9 cellular contexts compared by ENCODE assay signal in the genomic region with DNA sequence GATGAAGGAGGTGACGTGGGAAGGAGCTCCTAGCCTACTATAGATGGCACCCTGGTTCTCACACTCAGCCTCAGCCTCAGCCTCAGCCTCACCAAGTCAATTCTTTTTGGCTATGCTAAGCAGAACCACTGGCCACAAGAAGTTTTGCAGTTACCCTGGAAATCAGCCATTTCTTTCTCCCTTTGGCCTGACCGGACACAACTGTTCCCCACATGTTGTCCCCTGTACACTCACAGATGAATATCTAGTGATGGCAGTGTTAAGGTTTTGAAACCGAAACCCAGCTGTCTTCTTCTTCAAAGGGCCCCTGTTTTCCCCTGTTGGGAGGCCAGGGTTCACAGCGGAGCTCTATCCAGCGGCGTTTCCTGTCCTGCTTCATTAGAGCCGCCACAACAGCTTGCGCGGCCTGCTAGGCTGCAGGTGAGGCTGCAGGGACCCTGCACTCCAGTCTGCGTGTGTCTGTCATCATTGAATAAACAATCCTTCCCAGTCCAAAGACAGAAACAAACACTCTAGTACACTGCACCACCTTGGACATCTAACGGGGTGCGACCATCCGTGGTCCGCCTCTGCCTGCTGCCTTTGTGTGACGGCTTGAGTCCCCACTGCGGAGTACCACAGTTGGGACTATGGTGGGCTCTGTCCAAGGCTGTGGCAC.
DNase-seq lines count a peak whose midpoint lies in the region; ATAC-seq and TF ChIP-seq lines count a peak whose summit lies in the region.
"Had no signal": no experiment of that assay in that cellular context is flagged by ENCODE, and none has a peak within 500 bp of the region (broad histone marks: within the 10 kb centered on the region; RNA-seq: fewer than 3 reads in every experiment).

No MANE protein-coding gene starts in this region.

- no peak overlapping the region for H3K27ac Mint-ChIP-seq in T-cell
- H3K27ac Mint-ChIP-seq in activated T-helper 2 cell treated with anti-CD3 and anti-CD28 coated beads, Interferon-gamma antibody, Interleukin-2, Interleukin-4, amounts not matched to agents 10 μg/mL and 5 μg/mL and 100 μg/mL, durations not matched to agents 14 hours and 24 hours and 36 hours = no peak overlapping the region

- peaks cover 13 to 27% (median 21%) of the 10 kb centered on the region in 3 donors for H3K4me1 Mint-ChIP-seq in T-cell
- peaks cover 4% of the 10 kb centered on the region for H3K4me1 Mint-ChIP-seq in activated T-helper 2 cell treated with anti-CD3 and anti-CD28 coated beads, Interferon-gamma antibody, Interleukin-2, Interleukin-4, amounts not matched to agents 10 μg/mL and 5 μg/mL and 100 μg/mL, durations not matched to agents 14 hours and 24 hours and 36 hours (ENCODE audit: low read depth)

- peaks cover 0 to 13% (median 0%) of the 10 kb centered on the region in 6 donors for H3K36me3 ChIP-seq in spleen
- peaks cover 0 to 5% of the 10 kb centered on the region in 2 donors for H3K36me3 ChIP-seq in ascending aorta

- POLR2A ChIA-PET in T-cell (lab: Charles Lee) = no interaction called here

- H3K9me3 ChIP-seq in spleen (no peaks in the 10 kb centered on the region), ascending aorta (no peaks in the 10 kb centered on the region)
- H3K9me3 ChIP-seq: body of pancreas had no signal

- no peaks in the 10 kb centered on the region for H3K27me3 Mint-ChIP-seq in T-cell
- H3K27me3 Mint-ChIP-seq in activated T-helper 2 cell treated with anti-CD3 and anti-CD28 coated beads, Interferon-gamma antibody, Interleukin-2, Interleukin-4, amounts not matched to agents 10 μg/mL and 5 μg/mL and 100 μg/mL, durations not matched to agents 14 hours and 24 hours and 36 hours (ENCODE audit: low read depth) = peaks cover 2% of the 10 kb centered on the region

- H3K9me3 Mint-ChIP-seq in T-cell = peaks cover 0 to 3% (median 3%) of the 10 kb centered on the region in 3 donors
- H3K9me3 Mint-ChIP-seq in activated T-helper 2 cell treated with anti-CD3 and anti-CD28 coated beads, Interferon-gamma antibody, Interleukin-2, Interleukin-4, amounts not matched to agents 10 μg/mL and 5 μg/mL and 100 μg/mL, durations not matched to agents 14 hours and 24 hours and 36 hours = peaks cover 3% of the 10 kb centered on the region

- DNase-seq in COLO668 (lab: John Stamatoyannopoulos, UW; ENCODE audit: unreplicated experiment) (peak; percentile 80), T-cell (peak in 1 of 34 experiments; percentile 1), spleen (peak; percentile 82), ascending aorta (ENCODE audit: low spot score in 2 of 2) (no peak), foreskin melanocyte (no peak)
- DNase-seq in activated T-helper 2 cell treated with anti-CD3 and anti-CD28 coated beads, Interferon-gamma antibody, Interleukin-2, Interleukin-4, amounts not matched to agents 10 μg/mL and 5 μg/mL and 100 μg/mL, durations not matched to agents 14 hours and 24 hours and 36 hours (ENCODE audit: low spot score) = no peak

- peaks cover 5 to 40% (median 16%) of the 10 kb centered on the region in 6 donors for H3K4me1 ChIP-seq in spleen
- H3K4me1 ChIP-seq in ascending aorta = peaks cover 0 to 3% of the 10 kb centered on the region in 2 donors

- TF ChIP-seq CTCF in spleen (IDR thresholded peaks at IDR 0.05 in 8 of 11, conservative IDR thresholded peaks at IDR 0.05 in 3 of 11) (no peak), ascending aorta (IDR thresholded peaks at IDR 0.05) (no peak)

- CTCF ChIA-PET in T-cell (lab: Charles Lee) = no interaction called here

- TF ChIP-seq POLR2A in spleen (IDR thresholded peaks at IDR 0.05) = no peak

- H3K27ac ChIP-seq in spleen (peak overlapping the region; percentile 5 to 73 (median 52)), ascending aorta (no peak overlapping the region)
- H3K27ac ChIP-seq: body of pancreas had no signal

- intact Hi-C loops in spleen (cut with DNase I; ENCODE audit: low total_unique reads) = no loop called here
- intact Hi-C loops in ascending aorta (cut with DNase I) = no loop called here
- intact Hi-C loops in activated T-helper 2 cell treated with anti-CD3 and anti-CD28 coated beads, Interferon-gamma antibody, Interleukin-2, Interleukin-4, amounts not matched to agents 10 μg/mL and 5 μg/mL and 100 μg/mL, durations not matched to agents 14 hours and 24 hours and 36 hours (cut with micrococcal nuclease) = no loop called here

- peaks cover 46% of the 10 kb centered on the region for H3K36me3 Mint-ChIP-seq in T-cell
- no peaks in the 10 kb centered on the region for H3K36me3 Mint-ChIP-seq in activated T-helper 2 cell treated with anti-CD3 and anti-CD28 coated beads, Interferon-gamma antibody, Interleukin-2, Interleukin-4, amounts not matched to agents 10 μg/mL and 5 μg/mL and 100 μg/mL, durations not matched to agents 14 hours and 24 hours and 36 hours (ENCODE audit: low read depth)

- H3K4me3 Mint-ChIP-seq in T-cell = peak overlapping the region in 2 of 3 donors; percentile 24 to 40
- H3K4me3 Mint-ChIP-seq in activated T-helper 2 cell treated with anti-CD3 and anti-CD28 coated beads, Interferon-gamma antibody, Interleukin-2, Interleukin-4, amounts not matched to agents 10 μg/mL and 5 μg/mL and 100 μg/mL, durations not matched to agents 14 hours and 24 hours and 36 hours (ENCODE audit: low read depth) = no peak overlapping the region

- ATAC-seq in GM19023 (IDR thresholded peaks at IDR 0.05; ENCODE audit: unreplicated experiment) (peak; percentile 95), HG03045 (IDR thresholded peaks at IDR 0.05; ENCODE audit: unreplicated experiment) (peak; percentile 93), T-cell (replicated peaks in 1 of 4) (peak; percentile 27 to 56 (median 51))

- H3K4me3 ChIP-seq in spleen (peak overlapping the region in 1 of 8 donors; percentile 21), ascending aorta (no peak overlapping the region)
- H3K4me3 ChIP-seq: body of pancreas had no signal

- WGBS in spleen, 5 donors = 51 to 72% (median 63%) methylated on average over 16 of the region's 16 CpGs

- H3K27me3 ChIP-seq in spleen (replicated peaks in 1 of 7) (no peaks in the 10 kb centered on the region), ascending aorta (no peaks in the 10 kb centered on the region)
- H3K27me3 ChIP-seq: body of pancreas had no signal

Comparison
In these comparisons a context has a peak if more than half of its experiments do, and no peak if none do; other contexts are left out.
1. DNase-seq: peak in COLO668 (single experiment) and spleen (single experiment); none in ascending aorta (0 of 2), activated T-helper 2 cell treated with anti-CD3 and anti-CD28 coated beads, Interferon-gamma antibody, Interleukin-2, Interleukin-4, amounts not matched to agents 10 μg/mL and 5 μg/mL and 100 μg/mL, durations not matched to agents 14 hours and 24 hours and 36 hours (single experiment) and foreskin melanocyte (single experiment).
2. H3K27ac ChIP-seq: peak in spleen (8 of 8); none in ascending aorta (0 of 2).
3. Peak in every context shown above with its lines, with median percentiles within 50 percentile points of each other: ATAC-seq.